8 cellular contexts compared by ENCODE assay signal in genomic region chrX:23756165-23756564, GRCh38. TPM values are rescaled to one million over a fixed set of nuclear protein-coding genes. Genes with fewer than 3 reads are reported as not detected.
DNase-seq lines count a peak whose midpoint lies in the region; TF ChIP-seq lines count a peak whose summit lies in the region.

No MANE protein-coding gene starts in this region.

- H3K36me3 ChIP-seq in HAP-1 (replicated peaks), result no peaks in the 10 kb centered on the region

- H3K27ac Mint-ChIP-seq in dendritic cell treated with granulocyte-macrophage colony-stimulating factor and Interleukin-4, amounts not matched to agents 40 ng/mL and 50 ng/mL, for 4 days, result peak overlapping the region; percentile 52

- H3K36me3 Mint-ChIP-seq in dendritic cell treated with granulocyte-macrophage colony-stimulating factor and Interleukin-4, amounts not matched to agents 40 ng/mL and 50 ng/mL, for 4 days (ENCODE audit: low read depth), result no peaks in the 10 kb centered on the region

- H3K4me3 Mint-ChIP-seq in dendritic cell treated with granulocyte-macrophage colony-stimulating factor and Interleukin-4, amounts not matched to agents 40 ng/mL and 50 ng/mL, for 4 days, result peak overlapping the region; percentile 40

- no peaks in the 10 kb centered on the region for H3K9me3 Mint-ChIP-seq in dendritic cell treated with granulocyte-macrophage colony-stimulating factor and Interleukin-4, amounts not matched to agents 40 ng/mL and 50 ng/mL, for 4 days

- no peaks in the 10 kb centered on the region for H3K4me1 Mint-ChIP-seq in dendritic cell treated with granulocyte-macrophage colony-stimulating factor and Interleukin-4, amounts not matched to agents 40 ng/mL and 50 ng/mL, for 4 days (ENCODE audit: low read depth)

- TF ChIP-seq CTCF in GM10266 (IDR thresholded peaks at IDR 0.05; ENCODE audit: control insufficient read depth, insufficient read depth, low read depth, missing control alignments), result peak; percentile 45

- in situ Hi-C loops in HAP-1 (cut with MboI; ENCODE audit: low sequenced_read_pairs), result loop anchor here (10.0 kb wide), 1 partner anchor 149 kb away; the partner anchor contains the start of genes APOO and CXorf58

- no peaks in the 10 kb centered on the region for H3K27me3 ChIP-seq in HAP-1 (ENCODE audit: low read depth)

- H3K9me3 ChIP-seq in HAP-1, result no peaks in the 10 kb centered on the region

- H3K27me3 Mint-ChIP-seq in dendritic cell treated with granulocyte-macrophage colony-stimulating factor and Interleukin-4, amounts not matched to agents 40 ng/mL and 50 ng/mL, for 4 days, result no peaks in the 10 kb centered on the region

- no peak overlapping the region for H3K4me3 ChIP-seq in HAP-1

- H3K4me1 ChIP-seq in HAP-1, result peaks cover 5% of the 10 kb centered on the region

- DNase-seq in GM10266 (ENCODE audit: extremely low spot score) (peak; percentile 66), HAP-1 (ENCODE audit: low spot score in 2 of 2) (peak; percentile 59 to 83), NCI-H1694 (lab: John Stamatoyannopoulos, UW) (peak; percentile 7), mesenteric fat pad (ENCODE audit: low spot score) (peak; percentile 60), NCI-H187 treated with DMSO at 0.1 percent for 48 hours (lab: John Stamatoyannopoulos, UW) (no peak)
- DNase-seq in activated CD4-positive, CD25-positive, alpha-beta regulatory T cell treated with anti-CD3 and anti-CD28 coated beads, Interleukin-2, amount 50 U/mL, for 16 hours (ENCODE audit: low read depth, low spot score), result peak; percentile 47
- DNase-seq in stimulated activated naive CD4-positive, alpha-beta T cell (lab: John Stamatoyannopoulos, UW), result peak; percentile 2 to 56 (median 38)

- intact Hi-C loops in dendritic cell treated with granulocyte-macrophage colony-stimulating factor and Interleukin-4, amounts not matched to agents 40 ng/mL and 50 ng/mL, for 4 days (cut with micrococcal nuclease), result loop anchor here (1.0 kb wide), 1 partner anchor 145 kb away; no protein-coding TSS in a partner anchor

RNA-seq across cellular contexts. Expression of gene ACOT9, which starts 13.1 kb away (rescaled TPM):
- total RNA-seq in mesenteric fat pad, result 52.0 TPM

RNA-seq across cellular contexts. Expression of gene SAT1, which starts 26.8 kb away (rescaled TPM):
- total RNA-seq in mesenteric fat pad, result 859 TPM
